Comparison of ENCODE assay signal across 27 cellular contexts in the genomic region with DNA sequence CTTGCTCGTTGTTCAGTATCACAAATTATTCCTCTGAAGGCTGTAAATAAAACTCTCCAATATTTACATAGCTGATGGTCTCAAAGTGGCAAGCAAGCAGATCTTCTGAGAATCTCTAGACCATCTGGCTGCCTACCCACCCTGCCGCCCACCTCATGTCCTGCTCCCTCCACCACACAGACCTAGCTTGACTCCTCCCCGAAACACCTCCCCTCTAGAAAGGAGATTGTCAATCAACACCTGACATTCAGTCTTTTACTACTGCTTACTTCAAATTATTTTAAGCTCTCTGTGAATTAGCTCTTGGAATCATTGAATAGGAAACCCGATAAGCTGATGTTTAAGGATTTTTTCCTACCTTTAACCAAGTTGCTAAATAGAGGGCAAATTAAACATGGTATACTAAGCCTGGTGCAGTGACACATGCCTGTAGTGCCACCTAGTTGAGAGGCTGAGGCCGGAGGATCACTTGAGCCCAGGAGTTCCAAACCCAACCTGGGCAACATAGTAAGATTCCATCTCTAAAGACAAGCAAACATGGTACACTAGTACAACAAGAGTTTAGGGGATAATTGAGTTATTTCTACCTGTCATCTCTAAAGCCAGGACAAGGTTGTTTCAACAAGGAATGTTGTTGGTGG. TPM values are rescaled to one million over a fixed set of nuclear protein-coding genes. Genes with fewer than 3 reads are reported as not detected.
A peak's percentile ranks its signal among the peaks of the same experiment; 100 is the strongest.
DNase-seq lines count a peak whose midpoint lies in the region; ATAC-seq and TF ChIP-seq lines count a peak whose summit lies in the region.
"Had no signal": no experiment of that assay in that cellular context is flagged by ENCODE, and none has a peak within 500 bp of the region (broad histone marks: within the 10 kb centered on the region; RNA-seq: fewer than 3 reads in every experiment).

No MANE protein-coding gene starts in this region.

- H3K4me1 Mint-ChIP-seq in stimulated activated naive CD8-positive, alpha-beta T cell treated with anti-CD3 and anti-CD28 coated beads, Interleukin-15, Interleukin-2, amounts not matched to agents 100 ng/mL and 50 ng/mL, for 24 hours (ENCODE audit: low read depth): no peaks in the 10 kb centered on the region
- peaks cover 5% of the 10 kb centered on the region for H3K4me1 Mint-ChIP-seq in WTC11
- H3K4me1 Mint-ChIP-seq: stimulated activated effector memory CD8-positive, alpha-beta T cell treated with anti-CD3 and anti-CD28 coated beads, Interleukin-12 subunit alpha, Interleukin-12 subunit beta, amount 100 ng/mL, for 72 hours had no signal

- peak overlapping the region; percentile 26 for H3K27ac Mint-ChIP-seq in stimulated activated naive CD8-positive, alpha-beta T cell treated with anti-CD3 and anti-CD28 coated beads, Interleukin-15, Interleukin-2, amounts not matched to agents 100 ng/mL and 50 ng/mL, for 24 hours
- no peak overlapping the region for H3K27ac Mint-ChIP-seq in WTC11
- H3K27ac Mint-ChIP-seq: stimulated activated effector memory CD8-positive, alpha-beta T cell treated with anti-CD3 and anti-CD28 coated beads, Interleukin-12 subunit alpha, Interleukin-12 subunit beta, amount 100 ng/mL, for 72 hours had no signal

- H3K27me3 Mint-ChIP-seq in stimulated activated naive CD8-positive, alpha-beta T cell treated with anti-CD3 and anti-CD28 coated beads, Interleukin-15, Interleukin-2, amounts not matched to agents 100 ng/mL and 50 ng/mL, for 24 hours: peaks cover 46% of the 10 kb centered on the region
- H3K27me3 Mint-ChIP-seq in WTC11 (ENCODE audit: low read depth): peaks cover 15% of the 10 kb centered on the region

- no peaks in the 10 kb centered on the region for H3K36me3 ChIP-seq in testis (ENCODE audit: low read depth, missing control alignments)
- H3K36me3 ChIP-seq: adrenal gland, brain microvascular endothelial cell, prostate gland, thyroid gland had no signal

- CTCF ChIA-PET in WTC11 (lab: Charles Lee): interaction anchor here (0.7 to 2.9 kb wide), 6 partner anchors 12 to 296 kb away, joined by 3 to 13 read pairs (median 4); no protein-coding TSS in a partner anchor

- no peak overlapping the region for H3K4me3 ChIP-seq in fibroblast of mammary gland (ENCODE audit: control insufficient read depth, low read depth, low read length)
- H3K4me3 ChIP-seq in testis: no peak overlapping the region
- H3K4me3 ChIP-seq: adrenal gland, lung, prostate gland, skin epidermis, thyroid gland had no signal

- DNase-seq in stimulated activated naive CD8-positive, alpha-beta T cell treated with anti-CD3 and anti-CD28 coated beads, Interleukin-15, Interleukin-2, amounts not matched to agents 100 U/mL and 50 U/mL, for 24 hours: no peak
- DNase-seq in WTC11 (ENCODE audit: low spot score) (no peak), fibroblast of mammary gland (ENCODE audit: low read depth) (no peak), testis (peak; percentile 8), SK-N-DZ (ENCODE audit: low spot score) (no peak)
- DNase-seq in effector CD8-positive, alpha-beta T cell (lab: John Stamatoyannopoulos, UW): no peak
- DNase-seq: activated CD4-positive, alpha-beta T cell treated with anti-CD3 and anti-CD28 coated beads for 4 hours; activated CD8-positive, alpha-beta memory T cell treated with anti-CD3 and anti-CD28 coated beads for 24 hours; activated gamma-delta T cell; activated T-cell treated with anti-CD3 and anti-CD28 coated beads, Interleukin-2, amount 50 U/mL, for 1 hour; adrenal gland; brain microvascular endothelial cell; cortex of kidney; glutamatergic neuron; GOT3; kidney glomerular epithelial cell; NCI-H1048; NCI-H187 treated with DMSO at 0.1 percent for 48 hours; NCI-H2227 treated with DMSO at 0.1 percent for 48 hours; stimulated activated CD4-positive, alpha-beta T cell treated with anti-CD3 and anti-CD28 coated beads, Interleukin-2, amount 100 ng/mL, for 48 hours; thyroid gland had no signal

- H3K4me3 Mint-ChIP-seq in stimulated activated naive CD8-positive, alpha-beta T cell treated with anti-CD3 and anti-CD28 coated beads, Interleukin-15, Interleukin-2, amounts not matched to agents 100 ng/mL and 50 ng/mL, for 24 hours: no peak overlapping the region
- no peak overlapping the region for H3K4me3 Mint-ChIP-seq in WTC11
- H3K4me3 Mint-ChIP-seq: stimulated activated effector memory CD8-positive, alpha-beta T cell treated with anti-CD3 and anti-CD28 coated beads, Interleukin-12 subunit alpha, Interleukin-12 subunit beta, amount 100 ng/mL, for 72 hours had no signal

- POLR2A ChIA-PET in WTC11 (lab: Charles Lee): no interaction called here

- H3K4me1 ChIP-seq in testis: peaks cover 6% of the 10 kb centered on the region
- H3K4me1 ChIP-seq: adrenal gland, prostate gland, thyroid gland had no signal

- H3K9me3 Mint-ChIP-seq in stimulated activated naive CD8-positive, alpha-beta T cell treated with anti-CD3 and anti-CD28 coated beads, Interleukin-15, Interleukin-2, amounts not matched to agents 100 ng/mL and 50 ng/mL, for 24 hours: no peaks in the 10 kb centered on the region
- no peaks in the 10 kb centered on the region for H3K9me3 Mint-ChIP-seq in WTC11
- H3K9me3 Mint-ChIP-seq: stimulated activated effector memory CD8-positive, alpha-beta T cell treated with anti-CD3 and anti-CD28 coated beads, Interleukin-12 subunit alpha, Interleukin-12 subunit beta, amount 100 ng/mL, for 72 hours had no signal

- TF ChIP-seq POLR2A in testis (IDR thresholded peaks at IDR 0.05): no peak
- no peak for TF ChIP-seq POLR2A in GM18505 (IDR thresholded peaks at IDR 0.05; ENCODE audit: borderline replicate concordance, extremely low read depth, insufficient read depth, insufficient read length)

- no peaks in the 10 kb centered on the region for H3K36me3 Mint-ChIP-seq in stimulated activated naive CD8-positive, alpha-beta T cell treated with anti-CD3 and anti-CD28 coated beads, Interleukin-15, Interleukin-2, amounts not matched to agents 100 ng/mL and 50 ng/mL, for 24 hours (ENCODE audit: low read depth)
- H3K36me3 Mint-ChIP-seq in WTC11: no peaks in the 10 kb centered on the region
- H3K36me3 Mint-ChIP-seq: stimulated activated effector memory CD8-positive, alpha-beta T cell treated with anti-CD3 and anti-CD28 coated beads, Interleukin-12 subunit alpha, Interleukin-12 subunit beta, amount 100 ng/mL, for 72 hours had no signal

- intact Hi-C loops in testis (cut with DNase I; ENCODE audit: low total_unique reads): no loop called here

- WGBS in testis, 2 donors: 90 to 93% methylated on average over 5 of the region's 5 CpGs

- TF ChIP-seq CTCF in WTC11 (IDR thresholded peaks at IDR 0.05): no peak
- peak; percentile 12 for TF ChIP-seq CTCF in fibroblast of mammary gland (conservative IDR thresholded peaks at IDR 0.05; ENCODE audit: control insufficient read depth, insufficient read depth, low read depth, low read length)
- no peak for TF ChIP-seq CTCF in testis (IDR thresholded peaks at IDR 0.05)

- H3K9me3 ChIP-seq in testis: no peaks in the 10 kb centered on the region
- H3K9me3 ChIP-seq: adrenal gland, prostate gland, thyroid gland had no signal

- no peak overlapping the region for H3K27ac ChIP-seq in testis
- H3K27ac ChIP-seq: adrenal gland, brain microvascular endothelial cell, prostate gland, skin epidermis, thyroid gland had no signal

- no peaks in the 10 kb centered on the region for H3K27me3 ChIP-seq in testis
- H3K27me3 ChIP-seq: adrenal gland, brain microvascular endothelial cell, thyroid gland had no signal

- ATAC-seq in stimulated activated naive CD8-positive, alpha-beta T cell treated with anti-CD3 and anti-CD28 coated beads, Interleukin-15, Interleukin-2, amounts not matched to agents 100 U/mL and 50 U/mL, for 24 hours: no peak
- ATAC-seq in WTC11 (no peak), GM18505 (IDR thresholded peaks at IDR 0.05; ENCODE audit: unreplicated experiment) (no peak)
- ATAC-seq: stimulated activated effector memory CD8-positive, alpha-beta T cell treated with anti-CD3 and anti-CD28 coated beads, Interleukin-12 subunit alpha, Interleukin-12 subunit beta, amount 100 ng/mL, for 72 hours had no signal

TF ChIP-seq in WTC11, 78 proteins besides CTCF, POLR2A, EP300 and RAD21:
- TF ChIP-seq CREB1 (CRISPR knock-in tag; IDR thresholded peaks at IDR 0.05): no peak
- no peak for TF ChIP-seq SMAD4 (CRISPR knock-in tag; IDR thresholded peaks at IDR 0.05)
- peak; percentile 93 for TF ChIP-seq ZNF121 (CRISPR knock-in tag; IDR thresholded peaks at IDR 0.05)

RNA-seq across cellular contexts. Expression of a gene that starts 10.9 kb away (rescaled TPM):
- 0.11 to 0.25 TPM (median 0.16 TPM) in 3 replicates for total RNA-seq in WTC11 (2021)
- 1 to 10 TPM; 1.2 to 1.3 TPM for total RNA-seq in testis
- 0.46 TPM for polyA plus RNA-seq in testis (ENCODE audit: insufficient read depth, low read depth, low replicate concordance)
- 0.68 and 1.9 TPM in 2 replicates for polyA plus RNA-seq in SK-N-DZ (2014; cell fraction: cytosol; rRNA removed)
- 0.58 TPM in 1 of 2 replicates, not detected in the other for polyA plus RNA-seq in SK-N-DZ (2014; cell fraction: nucleus; rRNA removed)

RNA-seq across cellular contexts. Expression of a gene that starts 25.1 kb away (rescaled TPM):
- total RNA-seq in WTC11 (2021) (35.8 to 43.3 TPM (median 38.1 TPM) in 3 replicates), testis (10 to 100 TPM; 12.4 to 13.9 TPM)
- polyA plus RNA-seq in testis (ENCODE audit: insufficient read depth, low read depth, low replicate concordance): 16.4 TPM
- 32.3 and 32.6 TPM in 2 replicates for polyA plus RNA-seq in SK-N-DZ (2014; cell fraction: cytosol; rRNA removed)
- polyA plus RNA-seq in SK-N-DZ (2014; cell fraction: nucleus; rRNA removed): 84.5 and 109 TPM in 2 replicates

RNA-seq across cellular contexts. Expression of a gene that starts 28.3 kb away (rescaled TPM):
- total RNA-seq in WTC11 (2021) (7.9 to 8.1 TPM (median 8.0 TPM) in 3 replicates), testis (1 to 10 TPM; 9.0 to 9.6 TPM)
- polyA plus RNA-seq in testis (ENCODE audit: insufficient read depth, low read depth, low replicate concordance): 2.1 TPM
- 2.8 and 3.6 TPM in 2 replicates for polyA plus RNA-seq in SK-N-DZ (2014; cell fraction: cytosol; rRNA removed)
- polyA plus RNA-seq in SK-N-DZ (2014; cell fraction: nucleus; rRNA removed): 3.9 and 13.1 TPM in 2 replicates

RNA-seq across cellular contexts. Expression of a gene that starts 54.9 kb away (rescaled TPM):
- total RNA-seq in WTC11 (2021): 1.1 to 1.7 TPM (median 1.6 TPM) in 3 replicates
- 1 to 10 TPM; 2.7 to 4.5 TPM for total RNA-seq in testis
- polyA plus RNA-seq in testis (ENCODE audit: insufficient read depth, low read depth, low replicate concordance): 1.1 TPM
- not detected in 2 replicates for polyA plus RNA-seq in SK-N-DZ (2014; cell fraction: cytosol; rRNA removed)
- 0.13 TPM in 1 of 2 replicates, not detected in the other for polyA plus RNA-seq in SK-N-DZ (2014; cell fraction: nucleus; rRNA removed)
